1 cellular context compared by ENCODE assay signal in genomic region chr19:48391100-48392005, GRCh38.
A peak's percentile ranks its signal among the peaks of the same experiment; 100 is the strongest.
TF ChIP-seq lines count a peak whose summit lies in the region.

Gene KDELR1, minus strand, starts transcription at chr19:48391551. Its CDS starts 193 bp downstream, at chr19:48391358.

TF ChIP-seq in HepG2, 621 proteins besides CTCF, POLR2A, EP300 and RAD21 (continued from another document and continues in another):
- no peak; the same call in 1 of the 2 replicates for TF ChIP-seq ZNF256 (CRISPR knock-in tag; conservative IDR thresholded peaks at IDR 0.05)
- no peak for TF ChIP-seq STAT6 (CRISPR knock-in tag; IDR thresholded peaks at IDR 0.05; ENCODE audit: borderline replicate concordance)
- TF ChIP-seq RBFOX2 (IDR thresholded peaks at IDR 0.05; ENCODE audit: low read depth, low read length) = peak; percentile 79
- 0 out of 2 replicates have a peak, but pooled peaks have one; percentile 35 for TF ChIP-seq ZNF703 (CRISPR knock-in tag; IDR thresholded peaks at IDR 0.05; ENCODE audit: borderline replicate concordance)
- peak; percentile 11; the same call in 1 of the 2 replicates for TF ChIP-seq FLYWCH1 (CRISPR knock-in tag; IDR thresholded peaks at IDR 0.05)
- TF ChIP-seq MEF2D (CRISPR knock-in tag; IDR thresholded peaks at IDR 0.05) = no peak
- TF ChIP-seq ZSCAN9 (CRISPR knock-in tag; IDR thresholded peaks at IDR 0.05; ENCODE audit: borderline replicate concordance) = no peak
- no peak for TF ChIP-seq CENPBD1 (CRISPR knock-in tag; IDR thresholded peaks at IDR 0.05; ENCODE audit: borderline replicate concordance, low read depth)
- no peak for TF ChIP-seq NKX3-1 (CRISPR knock-in tag; IDR thresholded peaks at IDR 0.05)
- no peak for TF ChIP-seq CC2D1A (CRISPR knock-in tag; IDR thresholded peaks at IDR 0.05)
- TF ChIP-seq ELF1 (CRISPR knock-in tag; IDR thresholded peaks at IDR 0.05) = 0 out of 2 replicates have a peak, but pooled peaks have one; percentile 23
- no peak for TF ChIP-seq ZFP82 (CRISPR knock-in tag; IDR thresholded peaks at IDR 0.05; ENCODE audit: borderline replicate concordance)
- no peak for TF ChIP-seq ZNF776 (CRISPR knock-in tag; IDR thresholded peaks at IDR 0.05)
- no peak for TF ChIP-seq AGO1 (IDR thresholded peaks at IDR 0.05; ENCODE audit: low read depth, low read length, poor library complexity, severe bottlenecking)
- no peak; the same call in 1 of the 2 replicates for TF ChIP-seq KLF12 (CRISPR knock-in tag; IDR thresholded peaks at IDR 0.05; ENCODE audit: borderline replicate concordance)
- no peak for TF ChIP-seq ZBTB43 (CRISPR knock-in tag; conservative IDR thresholded peaks at IDR 0.05)
- peak; percentile 72; the same call in 1 of the 2 replicates for TF ChIP-seq THAP11 (CRISPR knock-in tag; IDR thresholded peaks at IDR 0.05)
- TF ChIP-seq KLF16 (CRISPR knock-in tag; IDR thresholded peaks at IDR 0.05) = peak in 1 of 2 experiments; percentile 1; a peak in 1 of 4 replicates
- TF ChIP-seq ARHGAP35 (CRISPR knock-in tag; IDR thresholded peaks at IDR 0.05; ENCODE audit: borderline replicate concordance) = peak; percentile 86; the same call in 1 of the 2 replicates
- TF ChIP-seq ZNF567 (CRISPR knock-in tag; IDR thresholded peaks at IDR 0.05; ENCODE audit: borderline replicate concordance) = no peak
- no peak for TF ChIP-seq TRIM24 (CRISPR knock-in tag; IDR thresholded peaks at IDR 0.05)
- peak; percentile 19; the same call in 1 of the 2 replicates for TF ChIP-seq YEATS4 (CRISPR knock-in tag; IDR thresholded peaks at IDR 0.05; ENCODE audit: borderline replicate concordance)
- peak; percentile 68; the same call in 1 of the 2 replicates for TF ChIP-seq MXD3 (CRISPR knock-in tag; IDR thresholded peaks at IDR 0.05)
- TF ChIP-seq MAX (IDR thresholded peaks at IDR 0.05) = no peak
- TF ChIP-seq MLX (CRISPR knock-in tag; IDR thresholded peaks at IDR 0.05) = 0 out of 2 replicates have a peak, but pooled peaks have one; percentile 25
- TF ChIP-seq SKI (IDR thresholded peaks at IDR 0.05; ENCODE audit: partially characterized antibody) = no peak
- peak; percentile 51; the same call in 1 of the 2 replicates for TF ChIP-seq SP5 (CRISPR knock-in tag; IDR thresholded peaks at IDR 0.05; ENCODE audit: borderline replicate concordance, low read depth)
- TF ChIP-seq TFE3 (CRISPR knock-in tag; IDR thresholded peaks at IDR 0.05) = no peak
- TF ChIP-seq FOXO1 (CRISPR knock-in tag; IDR thresholded peaks at IDR 0.05) = no peak
- 0 out of 2 replicates have a peak, but pooled peaks have one; percentile 27 for TF ChIP-seq ZNF33B (CRISPR knock-in tag; IDR thresholded peaks at IDR 0.05)
- no peak for TF ChIP-seq ZSCAN22 (CRISPR knock-in tag; IDR thresholded peaks at IDR 0.05)
- 0 out of 2 replicates have a peak, but pooled peaks have one; percentile 11 for TF ChIP-seq EED (CRISPR knock-in tag; IDR thresholded peaks at IDR 0.05)
- 0 out of 2 replicates have a peak, but pooled peaks have one; percentile 4 for TF ChIP-seq ARID5B (CRISPR knock-in tag; IDR thresholded peaks at IDR 0.05)
- no peak for TF ChIP-seq ZNF234 (CRISPR knock-in tag; conservative IDR thresholded peaks at IDR 0.05)
- no peak for TF ChIP-seq HNF4G (IDR thresholded peaks at IDR 0.05; ENCODE audit: borderline replicate concordance, low read depth, low read length)
- TF ChIP-seq HNF4G (CRISPR knock-in tag; IDR thresholded peaks at IDR 0.05; ENCODE audit: borderline replicate concordance, low read depth) = 0 out of 2 replicates have a peak, but pooled peaks have one; percentile 52
- TF ChIP-seq HOXA3 (CRISPR knock-in tag; IDR thresholded peaks at IDR 0.05) = no peak
- TF ChIP-seq HDAC6 (IDR thresholded peaks at IDR 0.05; ENCODE audit: low read depth, low read length) = no peak
- TF ChIP-seq ZBTB20 (CRISPR knock-in tag; IDR thresholded peaks at IDR 0.05; ENCODE audit: borderline replicate concordance, low read depth) = peak; percentile 15; the same call in 1 of the 2 replicates
- no peak for TF ChIP-seq ZBTB37 (CRISPR knock-in tag; IDR thresholded peaks at IDR 0.05)
- TF ChIP-seq ZNF549 (CRISPR knock-in tag; IDR thresholded peaks at IDR 0.05) = no peak
- TF ChIP-seq MIER3 (CRISPR knock-in tag; IDR thresholded peaks at IDR 0.05; ENCODE audit: borderline replicate concordance) = 0 out of 2 replicates have a peak, but pooled peaks have one; percentile 25
